ENCODE assay signal across 12 cellular contexts in genomic region chr2:45833301-45833967, GRCh38.
DNase-seq lines count a peak whose midpoint lies in the region; ATAC-seq and TF ChIP-seq lines count a peak whose summit lies in the region.
"Had no signal": no experiment of that assay in that cellular context is flagged by ENCODE, and none has a peak within 500 bp of the region (broad histone marks: within the 10 kb centered on the region; RNA-seq: fewer than 3 reads in every experiment).

No MANE protein-coding gene starts in this region.

- no peak overlapping the region for H3K4ac ChIP-seq in mesendoderm (ENCODE audit: low read depth, low read length)

- H3K4me2 ChIP-seq in DND-41 (ENCODE audit: insufficient read depth, low read length) (no peak overlapping the region), mesendoderm (ENCODE audit: low read length) (no peak overlapping the region)

- 0 out of 2 replicates have a peak overlapping the region, but pooled peaks have one; percentile 34 for H3K27ac ChIP-seq in DND-41 (ENCODE audit: low read length)
- no peak overlapping the region for H3K27ac ChIP-seq in mesendoderm (ENCODE audit: low read depth, low read length)
- H3K27ac ChIP-seq: thoracic aorta had no signal

- H3K23ac ChIP-seq in mesendoderm (ENCODE audit: low read length): no peak overlapping the region

- no CpG with 5 or more reads among the region's 3 CpGs for WGBS in mesendoderm (ENCODE audit: extremely low coverage, insufficient coverage, low lambda C conversion rate)
- WGBS in lower leg skin, 2 donors: 79 to 85% methylated on average over 3 of the region's 3 CpGs

- H3K18ac ChIP-seq in mesendoderm (ENCODE audit: low read length): no peak overlapping the region

- DNase-seq in DND-41 (no peak), mesendoderm (no peak), cardiac septum (ENCODE audit: low spot score) (no peak), lower leg skin (ENCODE audit: low spot score in 2 of 2) (no peak)
- DNase-seq: ACHN; activated CD4-positive, alpha-beta memory T cell treated with anti-CD3 and anti-CD28 coated beads, Interleukin-2, amount 10 ng/mL, durations not matched to agents 7 days and 5 days; activated naive CD4-positive, alpha-beta T cell treated with Interleukin-2 at 50 U/mL for 16 hours had no signal

- no peaks in the 10 kb centered on the region; the same call in 1 of the 2 replicates for H3K4me1 ChIP-seq in DND-41 (ENCODE audit: insufficient read depth, low read length)
- H3K4me1 ChIP-seq in mesendoderm (ENCODE audit: control insufficient read depth, low read depth, low read length): no peaks in the 10 kb centered on the region

- no peak for TF ChIP-seq CTCF in DND-41 (IDR thresholded peaks at IDR 0.05; ENCODE audit: borderline replicate concordance, extremely low read depth, low read length, poor library complexity, severe bottlenecking)
- TF ChIP-seq CTCF in lower leg skin (IDR thresholded peaks at IDR 0.05): no peak

- H4K8ac ChIP-seq in mesendoderm (ENCODE audit: low read depth, low read length): no peak overlapping the region

- no peak overlapping the region for H2BK120ac ChIP-seq in mesendoderm (ENCODE audit: low read depth, low read length)

- no peak overlapping the region for H2AK5ac ChIP-seq in mesendoderm (ENCODE audit: low read length)

- no peak for TF ChIP-seq POLR2A in lower leg skin (IDR thresholded peaks at IDR 0.05)

- no peaks in the 10 kb centered on the region for H3K79me1 ChIP-seq in mesendoderm (ENCODE audit: low read length)

- no peak overlapping the region for H3K56ac ChIP-seq in mesendoderm (ENCODE audit: low read length)

- H3K4me3 ChIP-seq in DND-41 (ENCODE audit: low read depth in 1 of 2, low read length in 2 of 2): no peak overlapping the region
- H3K4me3 ChIP-seq in mesendoderm (ENCODE audit: low read length): no peak overlapping the region
- no peak overlapping the region for H3K4me3 ChIP-seq in lower leg skin (ENCODE audit: low read depth, poor library complexity, severe bottlenecking)
- H3K4me3 ChIP-seq: thoracic aorta had no signal

- H3K27me3 ChIP-seq in DND-41 (ENCODE audit: insufficient read depth, low read length, poor library complexity) (no peaks in the 10 kb centered on the region), mesendoderm (ENCODE audit: insufficient read depth, low read length, poor library complexity) (no peaks in the 10 kb centered on the region)

- H4K20me1 ChIP-seq in DND-41 (ENCODE audit: insufficient read depth, low read length): no peaks in the 10 kb centered on the region

- H3K9me3 ChIP-seq in DND-41 (ENCODE audit: insufficient read depth, low read length, severe bottlenecking): peaks cover 18% of the 10 kb centered on the region

- ATAC-seq in DND-41 (ENCODE audit: insufficient read depth, low read depth) (no peak), GM19397 (IDR thresholded peaks at IDR 0.05; ENCODE audit: unreplicated experiment) (peak; percentile 34), HG02759 (IDR thresholded peaks at IDR 0.05; ENCODE audit: unreplicated experiment) (peak; percentile 22), HG03520 (IDR thresholded peaks at IDR 0.05; ENCODE audit: unreplicated experiment) (peak; percentile 23), esophagus mucosa (no peak)

- intact Hi-C loops in cardiac septum (cut with DNase I): no loop called here
- intact Hi-C loops in lower leg skin (cut with DNase I; ENCODE audit: low total_unique reads): no loop called here

- H4K5ac ChIP-seq in mesendoderm (ENCODE audit: low read length): no peak overlapping the region

- H3K79me2 ChIP-seq in DND-41 (ENCODE audit: insufficient read depth, low read length): peaks cover 2% of the 10 kb centered on the region; the same call in 1 of the 2 replicates
- no peaks in the 10 kb centered on the region for H3K79me2 ChIP-seq in mesendoderm (ENCODE audit: control insufficient read depth, insufficient read depth, low read length)

- H2BK15ac ChIP-seq in mesendoderm (replicated peaks; ENCODE audit: low read depth): no peak overlapping the region

- 0 out of 2 replicates have a peak overlapping the region, but pooled peaks have one; percentile 6 for H2AFZ ChIP-seq in DND-41 (ENCODE audit: low read depth, low read length)

- no peak overlapping the region for H2BK5ac ChIP-seq in mesendoderm (ENCODE audit: low read length)

- H3K36me3 ChIP-seq in DND-41 (ENCODE audit: insufficient read depth, low read length) (no peaks in the 10 kb centered on the region), mesendoderm (ENCODE audit: control insufficient read depth, insufficient read depth, low read length) (no peaks in the 10 kb centered on the region)
- H3K36me3 ChIP-seq: thoracic aorta had no signal

- H3K9ac ChIP-seq in DND-41 (ENCODE audit: low read depth, low read length): no peak overlapping the region
- H3K9ac ChIP-seq in mesendoderm (ENCODE audit: low read length): no peak overlapping the region

Comparison
In these comparisons a context has a peak if more than half of its experiments do, and no peak if none do; other contexts are left out.
1. ATAC-seq: peak in GM19397 (single experiment), HG02759 (single experiment) and HG03520 (single experiment); none in DND-41 (single experiment) and esophagus mucosa (single experiment).